ENCODE assay signal across 13 cellular contexts in the genomic region with DNA sequence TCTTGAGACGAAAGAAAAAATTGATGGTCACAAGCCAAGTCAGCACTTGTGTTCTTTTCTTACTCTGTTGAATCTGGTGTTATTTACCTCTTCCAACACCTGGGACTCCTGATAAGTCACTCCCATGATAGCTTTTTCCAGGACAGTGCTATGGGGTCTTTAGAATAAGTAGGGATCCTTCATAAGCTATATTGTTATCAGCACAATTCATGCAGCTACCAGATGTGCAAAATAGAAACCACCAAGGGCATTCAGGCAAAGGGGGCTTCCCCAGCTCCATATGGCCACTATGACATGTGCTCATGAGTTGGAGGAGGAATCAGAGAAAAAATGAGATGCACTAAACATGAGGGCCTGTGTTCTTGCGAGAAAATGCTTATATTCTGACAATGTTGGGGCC. TPM values are rescaled to one million over a fixed set of nuclear protein-coding genes. Genes with fewer than 3 reads are reported as not detected.
DNase-seq lines count a peak whose midpoint lies in the region; ATAC-seq and TF ChIP-seq lines count a peak whose summit lies in the region.
"Had no signal": no experiment of that assay in that cellular context is flagged by ENCODE, and none has a peak within 500 bp of the region (broad histone marks: within the 10 kb centered on the region; RNA-seq: fewer than 3 reads in every experiment).

No MANE protein-coding gene starts in this region.

- no peaks in the 10 kb centered on the region for H3K27me3 Mint-ChIP-seq in activated CD4-positive, alpha-beta T cell treated with anti-CD3 and anti-CD28 coated beads, Interleukin-2, amount 10 ng/mL, durations not matched to agents 7 days and 5 days
- peaks cover 27% of the 10 kb centered on the region for H3K27me3 Mint-ChIP-seq in memory B cell
- peaks cover 27% of the 10 kb centered on the region for H3K27me3 Mint-ChIP-seq in osteocyte (ENCODE audit: unreplicated experiment)

- peaks cover 88% of the 10 kb centered on the region for H3K4me1 Mint-ChIP-seq in activated CD4-positive, alpha-beta T cell treated with anti-CD3 and anti-CD28 coated beads, Interleukin-2, amount 10 ng/mL, durations not matched to agents 7 days and 5 days
- H3K4me1 Mint-ChIP-seq in memory B cell (peaks cover 49% of the 10 kb centered on the region), osteocyte (ENCODE audit: unreplicated experiment) (no peaks in the 10 kb centered on the region)

- peak overlapping the region; percentile 95 for H3K27ac Mint-ChIP-seq in activated CD4-positive, alpha-beta T cell treated with anti-CD3 and anti-CD28 coated beads, Interleukin-2, amount 10 ng/mL, durations not matched to agents 7 days and 5 days
- H3K27ac Mint-ChIP-seq in memory B cell (peak overlapping the region; percentile 82), osteocyte (ENCODE audit: unreplicated experiment) (no peak overlapping the region)

- H3K36me3 Mint-ChIP-seq in activated CD4-positive, alpha-beta T cell treated with anti-CD3 and anti-CD28 coated beads, Interleukin-2, amount 10 ng/mL, durations not matched to agents 7 days and 5 days (ENCODE audit: low read depth), result peaks cover 25% of the 10 kb centered on the region
- peaks cover 4% of the 10 kb centered on the region for H3K36me3 Mint-ChIP-seq in memory B cell
- H3K36me3 Mint-ChIP-seq in osteocyte (ENCODE audit: unreplicated experiment), result no peaks in the 10 kb centered on the region

- POLR2A ChIA-PET in activated CD4-positive, alpha-beta T cell treated with anti-CD3 and anti-CD28 coated beads, Interleukin-2, amount 10 ng/mL, durations not matched to agents 7 days and 5 days (lab: Charles Lee), result interaction anchor here (0.7 to 1.0 kb wide), 2 partner anchors 11 to 22 kb away, joined by 4 read pairs; no protein-coding TSS in a partner anchor

- H3K9me3 Mint-ChIP-seq in activated CD4-positive, alpha-beta T cell treated with anti-CD3 and anti-CD28 coated beads, Interleukin-2, amount 10 ng/mL, durations not matched to agents 7 days and 5 days, result peaks cover 13% of the 10 kb centered on the region
- H3K9me3 Mint-ChIP-seq in memory B cell, result peaks cover 6% of the 10 kb centered on the region
- H3K9me3 Mint-ChIP-seq in osteocyte (ENCODE audit: unreplicated experiment), result no peaks in the 10 kb centered on the region

- ATAC-seq in GM21529 (IDR thresholded peaks at IDR 0.05; ENCODE audit: unreplicated experiment) (peak; percentile 42), memory B cell (ENCODE audit: low read depth) (no peak), GM21367 (IDR thresholded peaks at IDR 0.05; ENCODE audit: unreplicated experiment) (no peak), GM19455 (IDR thresholded peaks at IDR 0.05; ENCODE audit: unreplicated experiment) (no peak)
- ATAC-seq: psoas muscle had no signal

- DNase-seq in CMK (ENCODE audit: low read depth) (peak; percentile 24), memory B cell (ENCODE audit: low spot score in 2 of 2) (no peak), AG20443 (ENCODE audit: low spot score) (no peak), osteocyte (ENCODE audit: extremely low spot score, unreplicated experiment) (no peak)
- DNase-seq in activated CD4-positive, alpha-beta T cell treated with anti-CD3 and anti-CD28 coated beads, Interleukin-2, amount 10 ng/mL, durations not matched to agents 7 days and 5 days, result peak; percentile 15
- DNase-seq: HCEC 1CT, mammary epithelial cell, NCI-H2171 treated with DMSO at 0.1 percent for 48 hours, psoas muscle, T1000 had no signal

- CTCF ChIA-PET in activated CD4-positive, alpha-beta T cell treated with anti-CD3 and anti-CD28 coated beads, Interleukin-2, amount 10 ng/mL, durations not matched to agents 7 days and 5 days (lab: Charles Lee), result interaction anchor here (1.2 to 4.4 kb wide), 4 partner anchors 12 to 38 kb away, joined by 3 to 18 read pairs (median 3); no protein-coding TSS in a partner anchor

- no peak for TF ChIP-seq CTCF in osteocyte (IDR thresholded peaks at IDR 0.05)

- H3K4me3 Mint-ChIP-seq in activated CD4-positive, alpha-beta T cell treated with anti-CD3 and anti-CD28 coated beads, Interleukin-2, amount 10 ng/mL, durations not matched to agents 7 days and 5 days, result no peak overlapping the region
- no peak overlapping the region for H3K4me3 Mint-ChIP-seq in memory B cell
- H3K4me3 Mint-ChIP-seq in osteocyte (ENCODE audit: unreplicated experiment), result no peak overlapping the region

RNA-seq across cellular contexts. Expression of gene SKAP1, which starts 9.5 kb away (rescaled TPM):
- total RNA-seq in activated CD4-positive, alpha-beta T cell treated with anti-CD3 and anti-CD28 coated beads, Interleukin-2, amount 10 ng/mL, durations not matched to agents 7 days and 5 days, result 100 to 1,000 TPM; 123 to 144 TPM
- not detected in 2 replicates for total RNA-seq in osteocyte
- total RNA-seq: mammary epithelial cell had no signal

Comparison
In these comparisons a context has a peak if more than half of its experiments do, and no peak if none do; other contexts are left out.
1. DNase-seq: peak in CMK (single experiment) and activated CD4-positive, alpha-beta T cell treated with anti-CD3 and anti-CD28 coated beads, Interleukin-2, amount 10 ng/mL, durations not matched to agents 7 days and 5 days (single experiment); none in memory B cell (0 of 2), AG20443 (single experiment) and osteocyte (single experiment).
2. RNA of gene SKAP1, which starts 9.5 kb away (total RNA-seq): 123 to 144 TPM in activated CD4-positive, alpha-beta T cell treated with anti-CD3 and anti-CD28 coated beads, Interleukin-2, amount 10 ng/mL, durations not matched to agents 7 days and 5 days; not detected in osteocyte; every median in the first group is over 100 times any median in the second.